ENCODE assay signal across 9 cellular contexts in the genomic region with DNA sequence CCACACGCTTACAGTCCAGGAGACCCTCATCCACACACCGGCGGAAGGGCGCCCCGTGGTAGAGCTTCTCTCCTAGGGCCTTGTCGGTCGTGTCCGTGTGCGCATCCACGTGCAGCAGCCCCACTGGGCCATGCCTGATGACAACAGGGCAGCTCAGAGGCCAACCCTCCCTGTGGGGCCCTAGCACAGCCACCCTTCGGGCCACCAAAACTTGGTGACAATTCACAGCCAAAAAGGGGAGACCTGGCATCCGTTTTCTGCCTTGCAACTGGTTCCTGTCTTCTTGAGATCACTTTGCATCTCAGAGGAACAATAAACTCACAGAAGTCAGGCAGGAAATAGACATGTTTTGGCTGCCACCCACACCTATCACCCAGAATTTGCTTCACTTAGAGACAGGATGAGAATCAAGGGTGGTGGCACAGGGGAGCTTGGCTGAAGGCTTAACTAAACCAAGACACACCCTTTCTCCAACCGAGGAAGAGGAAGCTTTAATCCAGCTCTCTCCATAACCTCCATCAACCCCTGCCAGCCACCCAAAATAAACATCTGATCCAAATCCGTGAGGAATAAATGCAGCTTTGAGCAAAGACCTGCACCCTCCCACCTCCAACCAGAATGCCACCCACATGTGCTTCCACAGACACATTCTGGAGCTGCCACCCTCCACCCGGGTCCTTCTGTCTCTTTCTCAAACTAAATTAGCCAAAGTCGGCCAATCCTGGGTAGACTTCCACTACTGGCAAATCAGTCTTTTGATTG. TPM values are rescaled to one million over a fixed set of nuclear protein-coding genes. Genes with fewer than 3 reads are reported as not detected.
DNase-seq lines count a peak whose midpoint lies in the region; ATAC-seq and TF ChIP-seq lines count a peak whose summit lies in the region.
"Had no signal": no experiment of that assay in that cellular context is flagged by ENCODE, and none has a peak within 500 bp of the region (broad histone marks: within the 10 kb centered on the region; RNA-seq: fewer than 3 reads in every experiment).

No MANE protein-coding gene starts in this region.

- WGBS in sigmoid colon, 2 donors, result 72 to 80% methylated on average over 16 of the region's 16 CpGs

- no peaks in the 10 kb centered on the region for H3K27me3 Mint-ChIP-seq in activated naive CD4-positive, alpha-beta T cell treated with anti-CD3 and anti-CD28 coated beads, Interleukin-2, amount 50 U/mL, for 24 hours

- H3K9me2 ChIP-seq in OCI-LY1 (ENCODE audit: low read depth, low read length), result no peaks in the 10 kb centered on the region

- H3K4me3 Mint-ChIP-seq in activated naive CD4-positive, alpha-beta T cell treated with anti-CD3 and anti-CD28 coated beads, Interleukin-2, amount 50 U/mL, for 24 hours, result peak overlapping the region; percentile 64

- H3K36me3 ChIP-seq in OCI-LY1 (ENCODE audit: insufficient read depth, low read length), result no peaks in the 10 kb centered on the region
- H3K36me3 ChIP-seq in sigmoid colon, result no peaks in the 10 kb centered on the region

- no peaks in the 10 kb centered on the region for H4K20me1 ChIP-seq in OCI-LY1 (ENCODE audit: insufficient read depth, low read length)

- H3K9me3 Mint-ChIP-seq in activated naive CD4-positive, alpha-beta T cell treated with anti-CD3 and anti-CD28 coated beads, Interleukin-2, amount 50 U/mL, for 24 hours, result no peaks in the 10 kb centered on the region

- no peak for TF ChIP-seq POLR2A in sigmoid colon (IDR thresholded peaks at IDR 0.05)

- peaks cover 9% of the 10 kb centered on the region for H3K36me3 Mint-ChIP-seq in activated naive CD4-positive, alpha-beta T cell treated with anti-CD3 and anti-CD28 coated beads, Interleukin-2, amount 50 U/mL, for 24 hours

- H3K27me3 ChIP-seq in OCI-LY1 (ENCODE audit: insufficient read depth, low read length), result no peaks in the 10 kb centered on the region
- peaks cover 0 to under 1% (median 0%) of the 10 kb centered on the region in 3 donors for H3K27me3 ChIP-seq in sigmoid colon

- H3K4me1 Mint-ChIP-seq in activated naive CD4-positive, alpha-beta T cell treated with anti-CD3 and anti-CD28 coated beads, Interleukin-2, amount 50 U/mL, for 24 hours, result peaks cover 58% of the 10 kb centered on the region

- no peaks in the 10 kb centered on the region for H3K79me2 ChIP-seq in OCI-LY1 (ENCODE audit: insufficient read depth, low read length)

- peak overlapping the region; percentile 28; the same call in 1 of the 2 replicates for H3K9ac ChIP-seq in OCI-LY1 (ENCODE audit: low read length)

- H3K4me3 ChIP-seq in OCI-LY1 (ENCODE audit: low read depth, low read length, poor library complexity, severe bottlenecking) (no peak overlapping the region), sigmoid colon (no peak overlapping the region)

- peak; percentile 38 for ATAC-seq in GM18498 (IDR thresholded peaks at IDR 0.05; ENCODE audit: unreplicated experiment)
- no peak for ATAC-seq in HG03571 (IDR thresholded peaks at IDR 0.05; ENCODE audit: unreplicated experiment)
- ATAC-seq in HG02759 (IDR thresholded peaks at IDR 0.05; ENCODE audit: unreplicated experiment), result no peak
- no peak for ATAC-seq in omental fat pad (ENCODE audit: low FRiP score)

- DNase-seq in posterior cingulate gyrus (peak in 6 of 10 donors; percentile 17 to 85 (median 66)), sigmoid colon (no peak), omental fat pad (ENCODE audit: low spot score) (no peak)
- DNase-seq: EL had no signal

- TF ChIP-seq CTCF in OCI-LY1 (IDR thresholded peaks at IDR 0.05; ENCODE audit: low read length), result no peak
- no peak for TF ChIP-seq CTCF in sigmoid colon (IDR thresholded peaks at IDR 0.05)
- TF ChIP-seq CTCF in omental fat pad (IDR thresholded peaks at IDR 0.05), result no peak

- no peaks in the 10 kb centered on the region for H3F3A ChIP-seq in OCI-LY1 (ENCODE audit: insufficient read depth, low read length)

- intact Hi-C loops in posterior cingulate gyrus (cut with DNase I), result no loop called here
- intact Hi-C loops in sigmoid colon (cut with DNase I), result no loop called here

- H3K27ac ChIP-seq in OCI-LY1 (ENCODE audit: low read depth, low read length, poor library complexity, severe bottlenecking) (peak overlapping the region; percentile 52), sigmoid colon (no peak overlapping the region)

- H3K4me2 ChIP-seq in OCI-LY1 (ENCODE audit: low read length), result peak overlapping the region; percentile 39; the same call in 1 of the 2 replicates

- H3K9me3 ChIP-seq in OCI-LY1 (ENCODE audit: low read length) (no peaks in the 10 kb centered on the region), sigmoid colon (no peaks in the 10 kb centered on the region)

- peak overlapping the region; percentile 84 for H2AFZ ChIP-seq in OCI-LY1 (ENCODE audit: low read length)

- TF ChIP-seq EP300 in sigmoid colon (IDR thresholded peaks at IDR 0.05), result no peak

- peaks cover 19% of the 10 kb centered on the region for H3K4me1 ChIP-seq in OCI-LY1 (ENCODE audit: insufficient read depth, low read length, severe bottlenecking)
- peaks cover 0 to 5% (median 4%) of the 10 kb centered on the region in 4 donors for H3K4me1 ChIP-seq in sigmoid colon

- H3K27ac Mint-ChIP-seq in activated naive CD4-positive, alpha-beta T cell treated with anti-CD3 and anti-CD28 coated beads, Interleukin-2, amount 50 U/mL, for 24 hours, result peak overlapping the region; percentile 94

RNA-seq across cellular contexts. Expression of gene AGMAT, which starts 5.7 kb away (rescaled TPM):
- total RNA-seq in sigmoid colon (under 1 TPM in 1 of 4 donors, not detected in 3; 0.14 TPM), omental fat pad (under 1 TPM in 3 of 4 donors, not detected in 1; 0.24 to 0.65 (median 0.44) TPM)
- polyA plus RNA-seq in sigmoid colon, result 10 to 100 TPM in 2 of 3 donors, 1 to 10 TPM in 1; 6.6 to 18.3 (median 11.1) TPM

RNA-seq across cellular contexts. Expression of gene DDI2, which starts 38.2 kb away (rescaled TPM):
- total RNA-seq in sigmoid colon (10 to 100 TPM; 13.4 to 27.3 (median 19.8) TPM), omental fat pad (10 to 100 TPM; 49.3 to 63.2 (median 54.5) TPM)
- polyA plus RNA-seq in sigmoid colon, result 10 to 100 TPM in 1 of 3 donors, 1 to 10 TPM in 2; 3.0 to 12.5 (median 5.3) TPM

RNA-seq across cellular contexts. Expression of gene DNAJC16, which starts 52.5 kb away (rescaled TPM):
- total RNA-seq in sigmoid colon (10 to 100 TPM; 11.4 to 20.5 (median 16.8) TPM), omental fat pad (10 to 100 TPM; 13.2 to 19.7 (median 15.1) TPM)
- polyA plus RNA-seq in sigmoid colon, result 1 to 10 TPM; 1.2 to 8.6 (median 1.2) TPM

RNA-seq across cellular contexts. Expression of gene CASP9, which starts 55.1 kb away (rescaled TPM):
- total RNA-seq in sigmoid colon, result 10 to 100 TPM in 2 of 4 donors, 1 to 10 TPM in 2; 6.2 to 18.2 (median 10.0) TPM
- polyA plus RNA-seq in sigmoid colon, result 10 to 100 TPM; 11.4 to 17.8 (median 16.3) TPM
- 10 to 100 TPM in 1 of 4 donors, 1 to 10 TPM in 3; 9.3 to 37.7 (median 9.7) TPM for total RNA-seq in omental fat pad

Comparison
In these comparisons a context has a peak if more than half of its experiments do, and no peak if none do; other contexts are left out.
1. DNase-seq: peak in posterior cingulate gyrus (6 of 10); none in sigmoid colon (single experiment) and omental fat pad (single experiment).